In genomic region chr2:96233880-96234316, GRCh38 we compare ENCODE assay signal across 12 cellular contexts. TPM values are rescaled to one million over a fixed set of nuclear protein-coding genes. Genes with fewer than 3 reads are reported as not detected.
DNase-seq lines count a peak whose midpoint lies in the region; ATAC-seq, FAIRE-seq and TF ChIP-seq lines count a peak whose summit lies in the region.
"Had no signal": no experiment of that assay in that cellular context is flagged by ENCODE, and none has a peak within 500 bp of the region (broad histone marks: within the 10 kb centered on the region; RNA-seq: fewer than 3 reads in every experiment).

No MANE protein-coding gene starts in this region.

- H4K91ac ChIP-seq in trophoblast cell (ENCODE audit: low read depth, low read length) = no peak overlapping the region

- CTCF ChIA-PET in GM12878 (lab: Yijun Ruan, JAX) = interaction anchor here (0.8 to 5.6 kb wide), 21 partner anchors 8 to 275 kb away, joined by 3 to 76 read pairs (median 6); partner anchors contain the start of genes ASTL and STARD7
- CTCF ChIA-PET in activated naive CD4-positive, alpha-beta T cell treated with anti-CD3 and anti-CD28 coated beads, Interleukin-2, amount 10 ng/mL, durations not matched to agents 7 days and 5 days (lab: Charles Lee) = interaction anchor here (1.2 kb wide), 1 partner anchor 95 kb away, joined by 3 read pairs; the partner anchor contains the start of gene ASTL

- no peak for TF ChIP-seq POLR2A in GM12878 (IDR thresholded peaks at IDR 0.05; ENCODE audit: low read depth, low read length)

- peak overlapping the region; percentile 25; the same call in 1 of the 2 replicates for H2AFZ ChIP-seq in GM12878 (ENCODE audit: control insufficient read depth, low read depth, low read length)
- H2AFZ ChIP-seq in trophoblast cell (ENCODE audit: insufficient read depth, low read length, poor library complexity) = no peak overlapping the region

- H3K27me3 ChIP-seq in GM12878 (replicated peaks in 1 of 2; ENCODE audit: control insufficient read depth in 2 of 2, insufficient read depth in 2 of 2, low read length in 1 of 2) = no peaks in the 10 kb centered on the region
- no peaks in the 10 kb centered on the region for H3K27me3 ChIP-seq in trophoblast cell (ENCODE audit: insufficient read depth, low read length)
- H3K27me3 ChIP-seq: cardiac muscle cell had no signal

- no peak overlapping the region for H2AK5ac ChIP-seq in trophoblast cell (ENCODE audit: low read length)

- no peak overlapping the region for H3K23ac ChIP-seq in trophoblast cell (ENCODE audit: low read length)

- no peak overlapping the region for H3K9ac ChIP-seq in GM12878 (ENCODE audit: control insufficient read depth, insufficient read depth, low read length)
- H3K9ac ChIP-seq in trophoblast cell (ENCODE audit: low read length) = no peak overlapping the region

- no peak overlapping the region for H3K27ac Mint-ChIP-seq in activated naive CD4-positive, alpha-beta T cell treated with anti-CD3 and anti-CD28 coated beads, Interleukin-2, amount 10 ng/mL, durations not matched to agents 7 days and 5 days

- no peaks in the 10 kb centered on the region for H3K27me3 Mint-ChIP-seq in activated naive CD4-positive, alpha-beta T cell treated with anti-CD3 and anti-CD28 coated beads, Interleukin-2, amount 10 ng/mL, durations not matched to agents 7 days and 5 days

- no peak overlapping the region for H2BK12ac ChIP-seq in trophoblast cell (ENCODE audit: low read length)

- H3K4me2 ChIP-seq in GM12878 (ENCODE audit: control insufficient read depth, insufficient read depth) = peak overlapping the region; percentile 17
- H3K4me2 ChIP-seq in trophoblast cell (ENCODE audit: low read length) = no peak overlapping the region

- FAIRE-seq in GM12878 (lab: Jason Lieb, UNC) = peak; percentile 89

- H3K79me2 ChIP-seq in GM12878 (ENCODE audit: control insufficient read depth, insufficient read depth, low read length) (no peaks in the 10 kb centered on the region), trophoblast cell (ENCODE audit: control insufficient read depth, insufficient read depth, low read length, poor library complexity) (no peaks in the 10 kb centered on the region)

- H3K4me3 ChIP-seq in GM12878 (no peak overlapping the region), trophoblast cell (ENCODE audit: low read depth, low read length) (no peak overlapping the region)
- H3K4me3 ChIP-seq: cardiac muscle cell had no signal

- ATAC-seq in GM18499 (IDR thresholded peaks at IDR 0.05; ENCODE audit: insufficient read depth, unreplicated experiment) (peak; percentile 80), GM21447 (IDR thresholded peaks at IDR 0.05; ENCODE audit: unreplicated experiment) (peak; percentile 93), HG03342 (IDR thresholded peaks at IDR 0.05; ENCODE audit: unreplicated experiment) (peak; percentile 93), GM12878 (peak; percentile 99)

- H3K4me1 ChIP-seq in GM12878 (ENCODE audit: control insufficient read depth, insufficient read depth, low read length) = peaks cover 21% of the 10 kb centered on the region
- H3K4me1 ChIP-seq in trophoblast cell (ENCODE audit: control insufficient read depth in 1 of 2, insufficient read depth in 2 of 2, low read length in 2 of 2) = no peaks in the 10 kb centered on the region

- H3K27ac ChIP-seq in GM12878 (ENCODE audit: control insufficient read depth, insufficient read depth) (peak overlapping the region; percentile 50), trophoblast cell (ENCODE audit: low read depth, low read length) (no peak overlapping the region)
- H3K27ac ChIP-seq: cardiac muscle cell had no signal

- no peak overlapping the region for H3K14ac ChIP-seq in trophoblast cell (ENCODE audit: low read length)

- no peaks in the 10 kb centered on the region for H3K36me3 ChIP-seq in GM12878 (ENCODE audit: control insufficient read depth in 2 of 2, insufficient read depth in 2 of 2, low read length in 1 of 2)
- H3K36me3 ChIP-seq in trophoblast cell (ENCODE audit: control insufficient read depth in 1 of 2, insufficient read depth in 2 of 2, low read length in 2 of 2) = no peaks in the 10 kb centered on the region
- H3K36me3 ChIP-seq: cardiac muscle cell had no signal

- no peak overlapping the region for H2BK120ac ChIP-seq in trophoblast cell (ENCODE audit: insufficient read depth, low read length, poor library complexity)

- H4K20me1 ChIP-seq in GM12878 (ENCODE audit: control insufficient read depth, insufficient read depth) = no peaks in the 10 kb centered on the region

- WGBS in GM12878 (ENCODE audit: insufficient coverage, insufficient replicate concordance, low lambda C conversion rate, missing lambda C conversion rate) = 2% methylated on average over 4 of the region's 4 CpGs
- WGBS in trophoblast cell (ENCODE audit: extremely low coverage, insufficient coverage, insufficient read length) = no CpG with 5 or more reads among the region's 4 CpGs

- no peaks in the 10 kb centered on the region for H3K79me1 ChIP-seq in trophoblast cell (ENCODE audit: low read length)

- POLR2A ChIA-PET in GM12878 (lab: Charles Lee) = interaction anchor here (0.5 to 4.0 kb wide), 19 partner anchors 8 to 531 kb away, joined by 3 to 26 read pairs (median 4); partner anchors contain the start of gene STARD7

- H3K18ac ChIP-seq in trophoblast cell (ENCODE audit: low read length) = no peak overlapping the region

- H3K4ac ChIP-seq in trophoblast cell (ENCODE audit: low read depth, low read length) = no peak overlapping the region

- in situ Hi-C loops in GM12878 (cut with MboI) = no loop called here

- TF ChIP-seq CTCF in GM12878 (IDR thresholded peaks at IDR 0.05 in 2 of 3, conservative IDR thresholded peaks at IDR 0.05 in 1 of 3; ENCODE audit: control insufficient read depth in 2 of 3, extremely low read depth in 1 of 3, insufficient read depth in 1 of 3, low read depth in 3 of 3, low read length in 3 of 3) = peak; percentile 44 to 51 (median 46); a peak in 5 of 6 replicates

- H3K9me3 ChIP-seq in GM12878 (replicated peaks; ENCODE audit: control insufficient read depth, insufficient read depth, low read length) (no peaks in the 10 kb centered on the region), trophoblast cell (ENCODE audit: insufficient read depth, low read depth, low read length) (no peaks in the 10 kb centered on the region)

- BruUV-seq in GM12878 (replicated peaks; lab: Mats Ljungman, UMichigan) = no TSS peak

- TF ChIP-seq RAD21 in GM12878 (IDR thresholded peaks at IDR 0.05; ENCODE audit: insufficient read depth, low read depth, low read length) = peak; percentile 48

- H3K36me3 Mint-ChIP-seq in activated naive CD4-positive, alpha-beta T cell treated with anti-CD3 and anti-CD28 coated beads, Interleukin-2, amount 10 ng/mL, durations not matched to agents 7 days and 5 days = no peaks in the 10 kb centered on the region

- SMC1A ChIA-PET in GM12878 (lab: Charles Lee; ENCODE audit: uncharacterized antibody, unreplicated experiment) = interaction anchor here (0.8 to 9.6 kb wide), 28 partner anchors 9 to 103 kb away, joined by 3 to 116 read pairs (median 6); partner anchors contain the start of gene STARD7

- no peak overlapping the region for H4K12ac ChIP-seq in trophoblast cell (ENCODE audit: low read depth, low read length)

- TF ChIP-seq EP300 in GM12878 (IDR thresholded peaks at IDR 0.05; ENCODE audit: borderline replicate concordance in 1 of 2, control insufficient read depth in 1 of 2, low read depth in 2 of 2, low read length in 2 of 2) = peak in 1 of 2 experiments; percentile 51; a peak in 1 of 4 replicates

- H3K4me3 Mint-ChIP-seq in activated naive CD4-positive, alpha-beta T cell treated with anti-CD3 and anti-CD28 coated beads, Interleukin-2, amount 10 ng/mL, durations not matched to agents 7 days and 5 days = no peak overlapping the region

- intact Hi-C loops in GM12878 (cut with micrococcal nuclease; ENCODE audit: unreplicated experiment) = no loop called here

- H2BK5ac ChIP-seq in trophoblast cell (ENCODE audit: low read depth, low read length, poor library complexity) = no peak overlapping the region

- H4K8ac ChIP-seq in trophoblast cell (ENCODE audit: low read depth, low read length) = no peak overlapping the region

- no peaks in the 10 kb centered on the region for H3K4me1 Mint-ChIP-seq in activated naive CD4-positive, alpha-beta T cell treated with anti-CD3 and anti-CD28 coated beads, Interleukin-2, amount 10 ng/mL, durations not matched to agents 7 days and 5 days

- H3K9me3 Mint-ChIP-seq in activated naive CD4-positive, alpha-beta T cell treated with anti-CD3 and anti-CD28 coated beads, Interleukin-2, amount 10 ng/mL, durations not matched to agents 7 days and 5 days = no peaks in the 10 kb centered on the region

- DNase-seq in GM12878 (ENCODE audit: low read depth, low spot score) = peak; percentile 68
- DNase-seq in activated effector memory CD4-positive, alpha-beta T cell treated with Interleukin-2 at 50 U/mL for 16 hours = no peak
- DNase-seq in activated naive CD4-positive, alpha-beta T cell treated with anti-CD3 and anti-CD28 coated beads, Interleukin-2, amount 10 ng/mL, durations not matched to agents 7 days and 5 days = no peak
- no peak for DNase-seq in stimulated activated CD4-positive, alpha-beta T cell treated with anti-CD3 and anti-CD28 coated beads, Interleukin-4, amount 100 ng/mL, for 4 hours
- no peak for DNase-seq in trophoblast cell
- DNase-seq: activated CD8-positive, alpha-beta memory T cell treated with anti-CD3 and anti-CD28 coated beads for 24 hours; DMS79 treated with DMSO at 0.1 percent for 48 hours; NK-92 treated with Interleukin-12 subunit alpha and Interleukin-12 subunit beta, amount 100 ng/mL, for 24 hours had no signal

- RAD21 ChIA-PET in GM12878 (lab: Charles Lee; ENCODE audit: unreplicated experiment) = interaction anchor here (0.8 to 6.0 kb wide), 21 partner anchors 8 to 158 kb away, joined by 3 to 93 read pairs (median 7); partner anchors contain the start of genes ASTL, CIAO1, DUSP2 and STARD7

RNA-seq across cellular contexts. Expression of gene STARD7, which starts 25.3 kb away (rescaled TPM):
- total RNA-seq in GM12878 (2013; cell fraction: nucleolus; rRNA removed) = 140 and 161 TPM in 2 replicates
- total RNA-seq in GM12878 (2014; rRNA removed) = 215 and 229 TPM in 2 replicates
- 148 and 153 TPM in 2 replicates for total RNA-seq in GM12878 (2014; rRNA removed; fragmentation: Illumina TruSeq; extraction: Trizol)
- total RNA-seq in GM12878 (2021) = 194 and 200 TPM in 2 replicates
- 84.4 TPM for polyA plus RNA-seq in GM12878 (2011; ENCODE audit: low read depth)
- polyA plus RNA-seq in GM12878 (2011; rRNA removed) = 139 and 142 TPM in 2 replicates
- 75.3 and 92.3 TPM in 2 replicates for polyA plus RNA-seq in GM12878 (2011; cell fraction: cytosol; rRNA removed)
- 89.9 and 96.0 TPM in 2 replicates for polyA plus RNA-seq in GM12878 (2011; cell fraction: nucleus; rRNA removed)
- polyA plus RNA-seq in GM12878 (2012) = 81.5 and 83.0 TPM in 2 replicates
- 154 and 182 TPM in 2 replicates for polyA plus RNA-seq in GM12878 (2014; fragmentation: Illumina TruSeq; extraction: Trizol)
- 100 to 1,000 TPM in 1 of 2 experiments, 10 to 100 TPM in 1; 85.4 to 114 TPM for polyA plus RNA-seq in GM12878 (2014; fragmentation: Nextera tagmentation; extraction: Ambion mirVana)
- polyA plus RNA-seq in GM12878 (2014; rRNA removed) = 120 and 123 TPM in 2 replicates
- polyA plus RNA-seq in GM12878 (2016; fragmentation: Nextera tagmentation; extraction: Ambion mirVana) = 100 to 1,000 TPM; 225 to 237 TPM
- 88.6 and 126 TPM in 2 replicates for polyA minus RNA-seq in GM12878 (2011; rRNA and poly(A)+ RNA removed)
- polyA minus RNA-seq in GM12878 (2011; cell fraction: cytosol; rRNA and poly(A)+ RNA removed) = 52.3 and 75.1 TPM in 2 replicates
- polyA minus RNA-seq in GM12878 (2011; cell fraction: nucleus; rRNA and poly(A)+ RNA removed) = 65.0 and 122 TPM in 2 replicates
- polyA plus RNA-seq in trophoblast cell (2013) = 70.0 and 72.7 TPM in 2 replicates

RNA-seq across cellular contexts. Expression of gene TMEM127, which starts 31.9 kb away (rescaled TPM):
- 22.9 and 23.0 TPM in 2 replicates for total RNA-seq in GM12878 (2013; cell fraction: nucleolus; rRNA removed)
- total RNA-seq in GM12878 (2014; rRNA removed) (11.2 and 15.3 TPM in 2 replicates), GM12878 (2014; rRNA removed; fragmentation: Illumina TruSeq; extraction: Trizol) (8.2 and 8.9 TPM in 2 replicates), GM12878 (2021) (25.6 and 27.2 TPM in 2 replicates)
- 6.9 TPM for polyA plus RNA-seq in GM12878 (2011; ENCODE audit: low read depth)
- polyA plus RNA-seq in GM12878 (2011; rRNA removed) (11.6 and 24.9 TPM in 2 replicates), GM12878 (2014; fragmentation: Illumina TruSeq; extraction: Trizol) (10.5 and 19.9 TPM in 2 replicates), GM12878 (2014; fragmentation: Nextera tagmentation; extraction: Ambion mirVana) (1 to 10 TPM; 2.6 to 3.0 TPM), GM12878 (2014; rRNA removed) (18.4 and 22.3 TPM in 2 replicates), GM12878 (2016; fragmentation: Nextera tagmentation; extraction: Ambion mirVana) (10 to 100 TPM; 17.0 to 18.4 TPM)
- 23.0 and 24.2 TPM in 2 replicates for polyA plus RNA-seq in GM12878 (2011; cell fraction: cytosol; rRNA removed)
- 19.2 and 23.7 TPM in 2 replicates for polyA plus RNA-seq in GM12878 (2011; cell fraction: nucleus; rRNA removed)
- 15.0 and 15.6 TPM in 2 replicates for polyA plus RNA-seq in GM12878 (2012)
- polyA minus RNA-seq in GM12878 (2011; rRNA and poly(A)+ RNA removed) = 32.5 and 35.8 TPM in 2 replicates
- 7.8 and 11.4 TPM in 2 replicates for polyA minus RNA-seq in GM12878 (2011; cell fraction: cytosol; rRNA and poly(A)+ RNA removed)
- polyA minus RNA-seq in GM12878 (2011; cell fraction: nucleus; rRNA and poly(A)+ RNA removed) = 8.0 and 13.6 TPM in 2 replicates
- 36.6 and 38.2 TPM in 2 replicates for polyA plus RNA-seq in trophoblast cell (2013)

RNA-seq across cellular contexts. Expression of gene CIAO1, which starts 32.1 kb away (rescaled TPM):
- 40.1 and 42.8 TPM in 2 replicates for total RNA-seq in GM12878 (2013; cell fraction: nucleolus; rRNA removed)
- total RNA-seq in GM12878 (2014; rRNA removed) = 74.7 and 89.4 TPM in 2 replicates
- 48.0 and 49.7 TPM in 2 replicates for total RNA-seq in GM12878 (2014; rRNA removed; fragmentation: Illumina TruSeq; extraction: Trizol)
- total RNA-seq in GM12878 (2021) = 51.1 and 57.5 TPM in 2 replicates
- 23.7 TPM for polyA plus RNA-seq in GM12878 (2011; ENCODE audit: low read depth)
- polyA plus RNA-seq in GM12878 (2011; rRNA removed) = 61.3 and 75.4 TPM in 2 replicates
- 115 and 126 TPM in 2 replicates for polyA plus RNA-seq in GM12878 (2011; cell fraction: cytosol; rRNA removed)
- 66.5 and 69.5 TPM in 2 replicates for polyA plus RNA-seq in GM12878 (2011; cell fraction: nucleus; rRNA removed)
- polyA plus RNA-seq in GM12878 (2012) = 38.2 and 43.6 TPM in 2 replicates
- polyA plus RNA-seq in GM12878 (2014; fragmentation: Illumina TruSeq; extraction: Trizol) = 50.2 and 55.8 TPM in 2 replicates
- polyA plus RNA-seq in GM12878 (2014; fragmentation: Nextera tagmentation; extraction: Ambion mirVana) = 10 to 100 TPM in 1 of 2 experiments, 1 to 10 TPM in 1; 8.3 to 15.6 TPM
- polyA plus RNA-seq in GM12878 (2014; rRNA removed) = 89.3 and 92.5 TPM in 2 replicates
- polyA plus RNA-seq in GM12878 (2016; fragmentation: Nextera tagmentation; extraction: Ambion mirVana) = 10 to 100 TPM; 69.4 to 73.1 TPM
- 73.0 and 101 TPM in 2 replicates for polyA minus RNA-seq in GM12878 (2011; rRNA and poly(A)+ RNA removed)
- polyA minus RNA-seq in GM12878 (2011; cell fraction: cytosol; rRNA and poly(A)+ RNA removed) = 26.6 and 27.0 TPM in 2 replicates
- polyA minus RNA-seq in GM12878 (2011; cell fraction: nucleus; rRNA and poly(A)+ RNA removed) = 19.2 and 32.0 TPM in 2 replicates
- polyA plus RNA-seq in trophoblast cell (2013) = 43.1 and 43.2 TPM in 2 replicates
